ENCODE assay signal across 8 cellular contexts in genomic region chrX:71541546-71542022, GRCh38. TPM values are rescaled to one million over a fixed set of nuclear protein-coding genes. Genes with fewer than 3 reads are reported as not detected.
A peak's percentile ranks its signal among the peaks of the same experiment; 100 is the strongest.
DNase-seq lines count a peak whose midpoint lies in the region; ATAC-seq and FAIRE-seq lines count a peak whose summit lies in the region.

No MANE protein-coding gene starts in this region.

- peak overlapping the region; percentile 78 for H3K4me3 Mint-ChIP-seq in activated naive CD8-positive, alpha-beta T cell treated with anti-CD3 and anti-CD28 coated beads, Interleukin-2, amount 10 ng/mL, durations not matched to agents 7 days and 5 days
- H3K4me3 Mint-ChIP-seq in natural killer cell treated with Interleukin-12 subunit alpha and Interleukin-12 subunit beta and Interleukin-15 and Interleukin-18, amount 100 ng/mL, for 72 hours = peak overlapping the region; percentile 86

- POLR2A ChIA-PET in activated naive CD8-positive, alpha-beta T cell treated with anti-CD3 and anti-CD28 coated beads, Interleukin-2, amount 10 ng/mL, durations not matched to agents 7 days and 5 days (lab: Charles Lee) = interaction anchor here (0.9 to 5.7 kb wide), 2 partner anchors 7 to 77 kb away, joined by 4 to 45 read pairs; partner anchors contain the start of gene OGT

- DNase-seq in activated effector memory CD4-positive, alpha-beta T cell treated with anti-CD3 and anti-CD28 coated beads, Interleukin-2, amount 50 U/mL, for 16 hours = peak; percentile 66
- no peak for DNase-seq in activated effector memory CD4-positive, alpha-beta T cell treated with Interleukin-2 at 50 U/mL for 16 hours
- DNase-seq in activated naive CD8-positive, alpha-beta T cell treated with anti-CD3 and anti-CD28 coated beads, Interleukin-2, amount 10 ng/mL, durations not matched to agents 7 days and 5 days = no peak
- no peak for DNase-seq in natural killer cell treated with Interleukin-12 subunit alpha and Interleukin-12 subunit beta and Interleukin-15 and Interleukin-18, amount 100 ng/mL, for 72 hours (ENCODE audit: low spot score)
- no peak for DNase-seq in frontal cortex (ENCODE audit: low spot score in 2 of 2)
- no peak for DNase-seq in amniotic stem cell (lab: John Stamatoyannopoulos, UW)
- DNase-seq in SKM-1 treated with dmso at 0.1 percent for 144 hours (lab: John Stamatoyannopoulos, UW; ENCODE audit: unreplicated experiment) = no peak

- no peaks in the 10 kb centered on the region for H3K9me3 Mint-ChIP-seq in activated naive CD8-positive, alpha-beta T cell treated with anti-CD3 and anti-CD28 coated beads, Interleukin-2, amount 10 ng/mL, durations not matched to agents 7 days and 5 days
- H3K9me3 Mint-ChIP-seq in natural killer cell treated with Interleukin-12 subunit alpha and Interleukin-12 subunit beta and Interleukin-15 and Interleukin-18, amount 100 ng/mL, for 72 hours = no peaks in the 10 kb centered on the region

- peak; percentile 21 for ATAC-seq in HG03439 (IDR thresholded peaks at IDR 0.05; ENCODE audit: unreplicated experiment)
- ATAC-seq in activated naive CD8-positive, alpha-beta T cell treated with anti-CD3 and anti-CD28 coated beads, Interleukin-2, amount 10 ng/mL, durations not matched to agents 7 days and 5 days (ENCODE audit: low read depth) = peak; percentile 25
- ATAC-seq in natural killer cell treated with Interleukin-12 subunit alpha and Interleukin-12 subunit beta and Interleukin-15 and Interleukin-18, amount 100 ng/mL, for 72 hours = peak; percentile 55 to 68

- H3K27ac Mint-ChIP-seq in activated naive CD8-positive, alpha-beta T cell treated with anti-CD3 and anti-CD28 coated beads, Interleukin-2, amount 10 ng/mL, durations not matched to agents 7 days and 5 days = peak overlapping the region; percentile 83
- H3K27ac Mint-ChIP-seq in natural killer cell treated with Interleukin-12 subunit alpha and Interleukin-12 subunit beta and Interleukin-15 and Interleukin-18, amount 100 ng/mL, for 72 hours = peak overlapping the region; percentile 73 to 79

- peaks cover 45% of the 10 kb centered on the region for H3K4me1 Mint-ChIP-seq in activated naive CD8-positive, alpha-beta T cell treated with anti-CD3 and anti-CD28 coated beads, Interleukin-2, amount 10 ng/mL, durations not matched to agents 7 days and 5 days
- H3K4me1 Mint-ChIP-seq in natural killer cell treated with Interleukin-12 subunit alpha and Interleukin-12 subunit beta and Interleukin-15 and Interleukin-18, amount 100 ng/mL, for 72 hours (ENCODE audit: low read depth in 2 of 2) = peaks cover 38 to 46% of the 10 kb centered on the region in 2 donors

- no peak for FAIRE-seq in frontal cortex (lab: Jason Lieb, UNC)

- H3K27me3 Mint-ChIP-seq in activated naive CD8-positive, alpha-beta T cell treated with anti-CD3 and anti-CD28 coated beads, Interleukin-2, amount 10 ng/mL, durations not matched to agents 7 days and 5 days = no peaks in the 10 kb centered on the region
- H3K27me3 Mint-ChIP-seq in natural killer cell treated with Interleukin-12 subunit alpha and Interleukin-12 subunit beta and Interleukin-15 and Interleukin-18, amount 100 ng/mL, for 72 hours = no peaks in the 10 kb centered on the region

- peaks cover 36% of the 10 kb centered on the region for H3K36me3 Mint-ChIP-seq in activated naive CD8-positive, alpha-beta T cell treated with anti-CD3 and anti-CD28 coated beads, Interleukin-2, amount 10 ng/mL, durations not matched to agents 7 days and 5 days
- peaks cover 24% of the 10 kb centered on the region for H3K36me3 Mint-ChIP-seq in natural killer cell treated with Interleukin-12 subunit alpha and Interleukin-12 subunit beta and Interleukin-15 and Interleukin-18, amount 100 ng/mL, for 72 hours

RNA-seq across cellular contexts. Expression of gene OGT, which starts 8.7 kb away (rescaled TPM):
- 100 to 1,000 TPM; 487 to 498 TPM for total RNA-seq in activated naive CD8-positive, alpha-beta T cell treated with anti-CD3 and anti-CD28 coated beads, Interleukin-2, amount 10 ng/mL, durations not matched to agents 7 days and 5 days
- 100 to 1,000 TPM; 309 to 356 TPM for total RNA-seq in natural killer cell treated with Interleukin-12 subunit alpha and Interleukin-12 subunit beta and Interleukin-15 and Interleukin-18, amount 100 ng/mL, for 72 hours
- total RNA-seq in frontal cortex = 230 TPM

RNA-seq across cellular contexts. Expression of gene GCNA, which starts 36.7 kb away (rescaled TPM):
- total RNA-seq in activated naive CD8-positive, alpha-beta T cell treated with anti-CD3 and anti-CD28 coated beads, Interleukin-2, amount 10 ng/mL, durations not matched to agents 7 days and 5 days = 1 to 10 TPM; 8.5 to 8.7 TPM
- 1 to 10 TPM; 5.5 to 6.1 TPM for total RNA-seq in natural killer cell treated with Interleukin-12 subunit alpha and Interleukin-12 subunit beta and Interleukin-15 and Interleukin-18, amount 100 ng/mL, for 72 hours
- total RNA-seq in frontal cortex = 2.0 TPM
